29 cellular contexts compared by ENCODE assay signal in genomic region chr9:135882011-135882410, GRCh38.
"Had no signal": no experiment of that assay in that cellular context is flagged by ENCODE, and none has a peak within 500 bp of the region (broad histone marks: within the 10 kb centered on the region; RNA-seq: fewer than 3 reads in every experiment).

No MANE protein-coding gene starts in this region.

- H3K4me3 ChIP-seq: gastroesophageal sphincter, hepatocyte, right atrium auricular region, smooth muscle cell, testis, transverse colon had no signal

- H3K36me3 Mint-ChIP-seq: naive B cell had no signal

- H3K4me3 Mint-ChIP-seq: activated CD4-positive, alpha-beta memory T cell treated with anti-CD3 and anti-CD28 coated beads for 36 hours; activated CD4-positive, alpha-beta T cell treated with anti-CD3 and anti-CD28 coated beads, Interleukin-2, amount 10 ng/mL, durations not matched to agents 24 days and 14 days; activated naive CD8-positive, alpha-beta T cell treated with anti-CD3 and anti-CD28 coated beads, Interleukin-2, amount 50 U/mL, for 24 hours; activated T-cell treated with anti-CD3 and anti-CD28 coated beads, Interleukin-2, amount 50 U/mL, for 4 hours; activated T-helper 17 cell treated with anti-CD3 and anti-CD28 coated beads, Interleukin-2, amount 50 U/mL, for 72 hours; mesothelial cell of epicardium; naive B cell; stimulated activated naive B cell treated with anti-CD40 and anti-IgM and Interleukin-4, amounts not matched to agents 10 μg/mL and 1 μg/mL and 100 μg/mL, for 72 hours had no signal

- H3K27me3 ChIP-seq: gastroesophageal sphincter, hepatocyte, right atrium auricular region, testis, transverse colon had no signal

- H3K27me3 Mint-ChIP-seq: activated CD4-positive, alpha-beta memory T cell treated with anti-CD3 and anti-CD28 coated beads for 36 hours; activated CD4-positive, alpha-beta T cell treated with anti-CD3 and anti-CD28 coated beads, Interleukin-2, amount 10 ng/mL, durations not matched to agents 24 days and 14 days; activated naive CD8-positive, alpha-beta T cell treated with anti-CD3 and anti-CD28 coated beads, Interleukin-2, amount 50 U/mL, for 24 hours; activated T-helper 17 cell treated with anti-CD3 and anti-CD28 coated beads, Interleukin-2, amount 50 U/mL, for 72 hours; naive B cell; stimulated activated naive B cell treated with anti-CD40 and anti-IgM and Interleukin-4, amounts not matched to agents 10 μg/mL and 1 μg/mL and 100 μg/mL, for 72 hours had no signal

- H3K9me3 Mint-ChIP-seq: activated CD4-positive, alpha-beta memory T cell treated with anti-CD3 and anti-CD28 coated beads for 36 hours; activated CD4-positive, alpha-beta T cell treated with anti-CD3 and anti-CD28 coated beads, Interleukin-2, amount 10 ng/mL, durations not matched to agents 24 days and 14 days; activated naive CD8-positive, alpha-beta T cell treated with anti-CD3 and anti-CD28 coated beads, Interleukin-2, amount 50 U/mL, for 24 hours; activated T-cell treated with anti-CD3 and anti-CD28 coated beads, Interleukin-2, amount 50 U/mL, for 4 hours; activated T-helper 17 cell treated with anti-CD3 and anti-CD28 coated beads, Interleukin-2, amount 50 U/mL, for 72 hours; mesothelial cell of epicardium; naive B cell; stimulated activated naive B cell treated with anti-CD40 and anti-IgM and Interleukin-4, amounts not matched to agents 10 μg/mL and 1 μg/mL and 100 μg/mL, for 72 hours had no signal

- H3K27ac Mint-ChIP-seq: activated CD4-positive, alpha-beta memory T cell treated with anti-CD3 and anti-CD28 coated beads for 36 hours; activated CD4-positive, alpha-beta T cell treated with anti-CD3 and anti-CD28 coated beads, Interleukin-2, amount 10 ng/mL, durations not matched to agents 24 days and 14 days; activated naive CD8-positive, alpha-beta T cell treated with anti-CD3 and anti-CD28 coated beads, Interleukin-2, amount 50 U/mL, for 24 hours; activated T-helper 17 cell treated with anti-CD3 and anti-CD28 coated beads, Interleukin-2, amount 50 U/mL, for 72 hours; mesothelial cell of epicardium; stimulated activated naive B cell treated with anti-CD40 and anti-IgM and Interleukin-4, amounts not matched to agents 10 μg/mL and 1 μg/mL and 100 μg/mL, for 72 hours had no signal

- H3K27ac ChIP-seq: gastroesophageal sphincter, hepatocyte, parathyroid adenoma, right atrium auricular region, testis, transverse colon, WERI-Rb-1 had no signal

- ATAC-seq: activated naive CD8-positive, alpha-beta T cell treated with anti-CD3 and anti-CD28 coated beads, Interleukin-2, amount 50 U/mL, for 24 hours; activated T-cell treated with anti-CD3 and anti-CD28 coated beads, Interleukin-2, amount 50 U/mL, for 4 hours; activated T-helper 17 cell treated with anti-CD3 and anti-CD28 coated beads, Interleukin-2, amount 50 U/mL, for 72 hours; gastroesophageal sphincter; left cardiac atrium; left ventricle myocardium superior; stimulated activated naive B cell treated with anti-CD40 and anti-IgM and Interleukin-4, amounts not matched to agents 10 μg/mL and 1 μg/mL and 100 μg/mL, for 72 hours had no signal

- DNase-seq: activated CD4-positive, alpha-beta memory T cell treated with anti-CD3 and anti-CD28 coated beads for 36 hours; activated CD4-positive, alpha-beta T cell treated with anti-CD3 and anti-CD28 coated beads, Interleukin-2, amount 10 ng/mL, durations not matched to agents 24 days and 14 days; activated CD4-positive, CD25-positive, alpha-beta regulatory T cell treated with anti-CD3 and anti-CD28 coated beads, Interleukin-2, amount 50 U/mL, for 72 hours; activated gamma-delta T cell treated with Interleukin-2 at 50 U/mL for 16 hours; activated naive CD4-positive, alpha-beta T cell treated with anti-CD3 and anti-CD28 coated beads, Interleukin-2, amount 50 U/mL, for 16 hours; activated naive CD8-positive, alpha-beta T cell treated with anti-CD3 and anti-CD28 coated beads, Interleukin-2, amount 50 U/mL, for 24 hours; activated T-cell treated with anti-CD3 and anti-CD28 coated beads, Interleukin-2, amount 50 U/mL, for 4 hours; amygdala; central memory CD4-positive, alpha-beta T cell; dermis blood vessel endothelial cell; effector CD8-positive, alpha-beta T cell; left cardiac atrium; left ventricle myocardium superior; naive B cell; stimulated activated CD4-positive, alpha-beta T cell treated with anti-CD3 and anti-CD28 coated beads, Interleukin-1b, Interleukin-23, amount 100 ng/mL, for 48 hours; stimulated activated CD4-positive, alpha-beta T cell treated with anti-CD3 and anti-CD28 coated beads, Interleukin-4, amount 100 ng/mL, for 4 hours; stimulated activated CD8-positive, alpha-beta memory T cell treated with anti-CD3 and anti-CD28 coated beads, Interleukin-4, amount 100 ng/mL, for 48 hours; stimulated activated naive B cell treated with anti-CD40 and anti-IgM and Interleukin-4, amounts not matched to agents 10 μg/mL and 1 μg/mL and 100 μg/mL, for 72 hours; T-helper 9 cell; testis; transverse colon; WERI-Rb-1 had no signal
